In genomic region chr2:141570474-141571131, GRCh38 we compare ENCODE assay signal across 16 cellular contexts.
DNase-seq lines count a peak whose midpoint lies in the region; ATAC-seq, FAIRE-seq and TF ChIP-seq lines count a peak whose summit lies in the region.
"Had no signal": no experiment of that assay in that cellular context is flagged by ENCODE, and none has a peak within 500 bp of the region (broad histone marks: within the 10 kb centered on the region; RNA-seq: fewer than 3 reads in every experiment).

No MANE protein-coding gene starts in this region.

- POLR2A ChIA-PET in HEK293T (lab: Yijun Ruan, JAX) = no interaction called here

- H3K79me2 ChIP-seq in DND-41 (ENCODE audit: insufficient read depth, low read length) (no peaks in the 10 kb centered on the region), mesendoderm (ENCODE audit: control insufficient read depth, insufficient read depth, low read length) (no peaks in the 10 kb centered on the region)

- H3K4me3 ChIP-seq in DND-41 (ENCODE audit: low read depth in 1 of 2, low read length in 2 of 2) (no peak overlapping the region), mesendoderm (ENCODE audit: low read length) (no peak overlapping the region)
- H3K4me3 ChIP-seq: PC-9 had no signal

- no peak overlapping the region for H4K5ac ChIP-seq in mesendoderm (ENCODE audit: low read length)

- no CpG with 5 or more reads among the region's 10 CpGs for WGBS in mesendoderm (ENCODE audit: extremely low coverage, insufficient coverage, low lambda C conversion rate)

- no peaks in the 10 kb centered on the region for H3K9me3 ChIP-seq in DND-41 (ENCODE audit: insufficient read depth, low read length, severe bottlenecking)

- H3K23ac ChIP-seq in mesendoderm (ENCODE audit: low read length) = no peak overlapping the region

- no peak for TF ChIP-seq CTCF in DND-41 (IDR thresholded peaks at IDR 0.05; ENCODE audit: borderline replicate concordance, extremely low read depth, low read length, poor library complexity, severe bottlenecking)

- no peaks in the 10 kb centered on the region for H3K27me3 ChIP-seq in DND-41 (ENCODE audit: insufficient read depth, low read length, poor library complexity)
- H3K27me3 ChIP-seq in mesendoderm (ENCODE audit: insufficient read depth, low read length, poor library complexity) = no peaks in the 10 kb centered on the region

- H2AFZ ChIP-seq in DND-41 (ENCODE audit: low read depth, low read length) = no peak overlapping the region
- H2AFZ ChIP-seq: PC-9 had no signal

- FAIRE-seq in frontal cortex (lab: Jason Lieb, UNC) = no peak
- FAIRE-seq: D721Med had no signal

- no peak overlapping the region for H2BK120ac ChIP-seq in mesendoderm (ENCODE audit: low read depth, low read length)

- H2BK5ac ChIP-seq in mesendoderm (ENCODE audit: low read length) = no peak overlapping the region

- H3K9ac ChIP-seq in DND-41 (ENCODE audit: low read depth, low read length) = no peak overlapping the region
- H3K9ac ChIP-seq in mesendoderm (ENCODE audit: low read length) = no peak overlapping the region

- no peak overlapping the region for H3K4ac ChIP-seq in mesendoderm (ENCODE audit: low read depth, low read length)

- DNase-seq in DND-41 (no peak), HEK293T (ENCODE audit: extremely low spot score) (peak; percentile 13), ecto neural progenitor cell (ENCODE audit: low spot score) (peak; percentile 61), mesendoderm (peak; percentile 84), frontal cortex (ENCODE audit: low spot score in 2 of 2) (no peak)
- DNase-seq: CD4-positive, alpha-beta memory T cell; KG1; NCI-H1048; NCI-H146; NCI-H2081 treated with DMSO at 0.1 percent for 48 hours; NCI-H526; PC-9 had no signal

- CTCF ChIA-PET in HEK293T (lab: Yijun Ruan, JAX) = no interaction called here

- no peak overlapping the region for H3K18ac ChIP-seq in mesendoderm (ENCODE audit: low read length)

- H2BK15ac ChIP-seq in mesendoderm (replicated peaks; ENCODE audit: low read depth) = no peak overlapping the region

- no peak overlapping the region for H3K4me2 ChIP-seq in DND-41 (ENCODE audit: insufficient read depth, low read length)
- no peak overlapping the region for H3K4me2 ChIP-seq in mesendoderm (ENCODE audit: low read length)
- H3K4me2 ChIP-seq: PC-9 had no signal

- H4K8ac ChIP-seq in mesendoderm (ENCODE audit: low read depth, low read length) = no peak overlapping the region

- H4K20me1 ChIP-seq in DND-41 (ENCODE audit: insufficient read depth, low read length) = no peaks in the 10 kb centered on the region

- H3K27ac ChIP-seq in DND-41 (ENCODE audit: low read length) (no peak overlapping the region), mesendoderm (ENCODE audit: low read depth, low read length) (no peak overlapping the region)
- H3K27ac ChIP-seq: PC-9 had no signal

- no peak overlapping the region for H2AK5ac ChIP-seq in mesendoderm (ENCODE audit: low read length)

- H3K79me1 ChIP-seq in mesendoderm (ENCODE audit: low read length) = no peaks in the 10 kb centered on the region

- 0 out of 3 replicates have a peak, but pooled peaks have one; percentile 12 for ATAC-seq in DND-41 (ENCODE audit: insufficient read depth, low read depth)
- ATAC-seq in GM19351 (IDR thresholded peaks at IDR 0.05; ENCODE audit: unreplicated experiment) = no peak
- no peak for ATAC-seq in GM21619 (IDR thresholded peaks at IDR 0.05; ENCODE audit: unreplicated experiment)
- ATAC-seq: SK-N-SH treated with all-trans-retinoic acid at 6 μM for 48 hours had no signal

- H3K56ac ChIP-seq in mesendoderm (ENCODE audit: low read length) = no peak overlapping the region

- H3K36me3 ChIP-seq in DND-41 (ENCODE audit: insufficient read depth, low read length) = no peaks in the 10 kb centered on the region
- no peaks in the 10 kb centered on the region for H3K36me3 ChIP-seq in mesendoderm (ENCODE audit: control insufficient read depth, insufficient read depth, low read length)

- H3K4me1 ChIP-seq in DND-41 (ENCODE audit: insufficient read depth, low read length) (no peaks in the 10 kb centered on the region), mesendoderm (ENCODE audit: control insufficient read depth, low read depth, low read length) (peaks cover 2% of the 10 kb centered on the region)

TF ChIP-seq in HEK293T, 16 proteins besides CTCF, POLR2A, EP300 and RAD21:
- TF ChIP-seq FOXM1 (IDR thresholded peaks at IDR 0.05; ENCODE audit: borderline replicate concordance) = no peak
- TF ChIP-seq NFRKB (IDR thresholded peaks at IDR 0.05) = no peak
- TF ChIP-seq PKNOX1 (IDR thresholded peaks at IDR 0.05) = no peak
- no peak for TF ChIP-seq FOXA1 (IDR thresholded peaks at IDR 0.05)
- TF ChIP-seq SP1 (IDR thresholded peaks at IDR 0.05) = no peak
- TF ChIP-seq LEF1 (IDR thresholded peaks at IDR 0.05; ENCODE audit: borderline replicate concordance) = no peak
- no peak for TF ChIP-seq ZNF384 (IDR thresholded peaks at IDR 0.05)
- TF ChIP-seq L3MBTL2 (conservative IDR thresholded peaks at IDR 0.05) = no peak
- no peak for TF ChIP-seq ARNT (IDR thresholded peaks at IDR 0.05)
- no peak for TF ChIP-seq CTBP1 (IDR thresholded peaks at IDR 0.05; ENCODE audit: borderline replicate concordance)
- no peak for TF ChIP-seq SUZ12 (IDR thresholded peaks at IDR 0.05)
- no peak for TF ChIP-seq ELF4 (IDR thresholded peaks at IDR 0.05)
- no peak for TF ChIP-seq TARDBP (IDR thresholded peaks at IDR 0.05)
TF ChIP-seq in HEK293T: peak in this region for 0.

Comparison
In these comparisons a context has a peak if more than half of its experiments do, and no peak if none do; other contexts are left out.
1. DNase-seq: peak in HEK293T (single experiment), ecto neural progenitor cell (single experiment) and mesendoderm (single experiment); none in DND-41 (single experiment) and frontal cortex (0 of 2).